ENCODE assay signal across 36 cellular contexts in genomic region chr1:66160719-66161118, GRCh38.
"Had no signal": no experiment of that assay in that cellular context is flagged by ENCODE, and none has a peak within 500 bp of the region (broad histone marks: within the 10 kb centered on the region; RNA-seq: fewer than 3 reads in every experiment).

No MANE protein-coding gene starts in this region.

- H3K36me3 ChIP-seq: brain microvascular endothelial cell, MG63, Peyer's patch, SJSA1 had no signal

- H3K9me3 ChIP-seq: MG63, Peyer's patch, SJSA1 had no signal

- H3K27ac ChIP-seq: brain microvascular endothelial cell, Peyer's patch, SJSA1, VCaP had no signal

- H3K4me1 ChIP-seq: Peyer's patch, SJSA1 had no signal

- H3K27me3 ChIP-seq: MG63, Peyer's patch had no signal

- H3K4me3 ChIP-seq: MG63, Peyer's patch, SJSA1 had no signal

- DNase-seq: activated B cell treated with CpG ODN at 0.5 μM for 24 hours; activated CD4-positive, alpha-beta memory T cell treated with anti-CD3 and anti-CD28 coated beads, Interleukin-2, amount 10 ng/mL, durations not matched to agents 7 days and 5 days; activated CD4-positive, alpha-beta T cell treated with anti-CD3 and anti-CD28 coated beads for 1 hour; activated CD4-positive, alpha-beta T cell treated with anti-CD3 and anti-CD28 coated beads for 48 hours; activated CD8-positive, alpha-beta memory T cell treated with anti-CD3 and anti-CD28 coated beads for 24 hours; activated CD8-positive, alpha-beta memory T cell treated with anti-CD3 and anti-CD28 coated beads, Interleukin-2, amount 10 ng/mL, durations not matched to agents 7 days and 5 days; activated CD8-positive, alpha-beta memory T cell treated with anti-CD3 and anti-CD28 coated beads, Interleukin-2, amount 50 U/mL, for 48 hours; activated effector memory CD4-positive, alpha-beta T cell treated with Interleukin-2 at 50 U/mL for 16 hours; activated naive CD4-positive, alpha-beta T cell treated with anti-CD3 and anti-CD28 coated beads, Interleukin-2, amount 10 ng/mL, durations not matched to agents 7 days and 5 days; activated naive CD8-positive, alpha-beta T cell treated with anti-CD3 and anti-CD28 coated beads, Interleukin-2, amount 50 U/mL, for 24 hours; activated T-cell treated with anti-CD3 and anti-CD28 coated beads, Interleukin-2, amount 50 U/mL, for 48 hours; aorta; brain microvascular endothelial cell; Kasumi-1; KG1; MG63; NCI-H1048; NCI-H1417; NCI-H146; NCI-H187; NCI-H2081 treated with DMSO at 0.1 percent for 48 hours; NCI-H2171; NCI-H524; NCI-H69; NCI-H82; NK-92 treated with Interleukin-12 subunit alpha and Interleukin-12 subunit beta, amount 100 ng/mL, for 24 hours; PC-3; Peyer's patch; RPMI8226; SHP77 treated with DMSO at 0.1 percent for 48 hours; SW 1271; T-helper 1 cell; T-helper 2 cell; T-helper 9 cell had no signal

- ATAC-seq: activated CD8-positive, alpha-beta memory T cell treated with anti-CD3 and anti-CD28 coated beads, Interleukin-2, amount 10 ng/mL, durations not matched to agents 7 days and 5 days; activated naive CD8-positive, alpha-beta T cell treated with anti-CD3 and anti-CD28 coated beads, Interleukin-2, amount 50 U/mL, for 24 hours; PC-3 had no signal
